Comparison of ENCODE assay signal across 1 cellular context in genomic region chr17:29597361-29598172, GRCh38.
A peak's percentile ranks its signal among the peaks of the same experiment; 100 is the strongest.
TF ChIP-seq lines count a peak whose summit lies in the region.

No MANE protein-coding gene starts in this region.

TF ChIP-seq in HEK293, 187 proteins besides CTCF, POLR2A, EP300 and RAD21 (continued from another document and continues in another):
- TF ChIP-seq PRDM6 (tag by site-specific recombination; IDR thresholded peaks at IDR 0.05) (0 out of 2 replicates have a peak, but pooled peaks have one; percentile 11), ZIC2 (tag by site-specific recombination; IDR thresholded peaks at IDR 0.05) (peak; percentile 100), ATF2 (tag by site-specific recombination; IDR thresholded peaks at IDR 0.05; ENCODE audit: low read depth) (no peak), ZNF549 (tag by site-specific recombination; IDR thresholded peaks at IDR 0.05) (no peak), ZNF366 (tag by site-specific recombination; conservative IDR thresholded peaks at IDR 0.05) (peak; percentile 39; the same call in 1 of the 2 replicates), ZNF133 (tag by site-specific recombination; IDR thresholded peaks at IDR 0.05) (peak; percentile 52; the same call in 1 of the 2 replicates), ZBTB20 (tag by site-specific recombination; IDR thresholded peaks at IDR 0.05) (peak; percentile 70), ZNF600 (tag by site-specific recombination; IDR thresholded peaks at IDR 0.05) (peak; percentile 57), ZBTB8A (tag by site-specific recombination; IDR thresholded peaks at IDR 0.05) (peak; percentile 86), ZNF596 (tag by site-specific recombination; IDR thresholded peaks at IDR 0.05) (0 out of 2 replicates have a peak, but pooled peaks have one; percentile 15), KLF7 (tag by site-specific recombination; IDR thresholded peaks at IDR 0.05; ENCODE audit: borderline replicate concordance) (no peak), ZSCAN23 (tag by site-specific recombination; IDR thresholded peaks at IDR 0.05) (no peak), PRDM1 (tag by site-specific recombination; IDR thresholded peaks at IDR 0.05) (peak; percentile 45; the same call in 1 of the 2 replicates), GFI1B (tag by site-specific recombination; IDR thresholded peaks at IDR 0.05) (0 out of 2 replicates have a peak, but pooled peaks have one; percentile 32), ZNF341 (tag by site-specific recombination; IDR thresholded peaks at IDR 0.05; ENCODE audit: low read depth) (peak; percentile 71), ZNF37A (tag by site-specific recombination; IDR thresholded peaks at IDR 0.05) (no peak), ZNF513 (tag by site-specific recombination; IDR thresholded peaks at IDR 0.05) (no peak), BCL11B (tag by site-specific recombination; IDR thresholded peaks at IDR 0.05; ENCODE audit: low read depth) (no peak), GLIS1 (tag by site-specific recombination; IDR thresholded peaks at IDR 0.05) (peak; percentile 89), PATZ1 (tag by site-specific recombination; IDR thresholded peaks at IDR 0.05) (peak; percentile 61), ZSCAN30 (tag by site-specific recombination; IDR thresholded peaks at IDR 0.05) (no peak), OSR2 (tag by site-specific recombination; IDR thresholded peaks at IDR 0.05) (peak; percentile 63), ZNF169 (tag by site-specific recombination; IDR thresholded peaks at IDR 0.05) (no peak), ZNF777 (tag by site-specific recombination; IDR thresholded peaks at IDR 0.05; ENCODE audit: borderline replicate concordance) (no peak), ZBTB10 (tag by site-specific recombination; IDR thresholded peaks at IDR 0.05) (0 out of 2 replicates have a peak, but pooled peaks have one; percentile 47), ZNF449 (tag by site-specific recombination; IDR thresholded peaks at IDR 0.05) (peak; percentile 97), IKZF3 (tag by site-specific recombination; IDR thresholded peaks at IDR 0.05) (0 out of 2 replicates have a peak, but pooled peaks have one; percentile 42), ZEB2 (tag by site-specific recombination; IDR thresholded peaks at IDR 0.05) (peak; percentile 45; the same call in 1 of the 2 replicates), ZBTB44 (tag by site-specific recombination; IDR thresholded peaks at IDR 0.05) (peak; percentile 99), KLF17 (tag by site-specific recombination; IDR thresholded peaks at IDR 0.05) (peak; percentile 52; the same call in 1 of the 2 replicates), ZNF394 (tag by site-specific recombination; IDR thresholded peaks at IDR 0.05; ENCODE audit: borderline replicate concordance) (peak; percentile 97), KLF9 (tag by site-specific recombination; IDR thresholded peaks at IDR 0.05; ENCODE audit: low read depth) (peak; percentile 27; the same call in 1 of the 2 replicates), ZBTB17 (tag by site-specific recombination; IDR thresholded peaks at IDR 0.05) (0 out of 2 replicates have a peak, but pooled peaks have one; percentile 31), ZNF660 (tag by site-specific recombination; IDR thresholded peaks at IDR 0.05) (no peak), ZNF629 (tag by site-specific recombination; IDR thresholded peaks at IDR 0.05) (no peak), ZNF26 (tag by site-specific recombination; IDR thresholded peaks at IDR 0.05) (no peak), ZNF335 (tag by site-specific recombination; conservative IDR thresholded peaks at IDR 0.05) (peak; percentile 26; the same call in 1 of the 2 replicates), ZFP69B (tag by site-specific recombination; IDR thresholded peaks at IDR 0.05) (no peak), ZBTB6 (tag by site-specific recombination; IDR thresholded peaks at IDR 0.05) (peak; percentile 66; the same call in 1 of the 2 replicates), ZNF610 (tag by site-specific recombination; IDR thresholded peaks at IDR 0.05; ENCODE audit: borderline replicate concordance) (peak; percentile 57; the same call in 1 of the 2 replicates), ZNF76 (tag by site-specific recombination; IDR thresholded peaks at IDR 0.05; ENCODE audit: borderline replicate concordance, low read depth) (peak; percentile 60), SP7 (tag by site-specific recombination; IDR thresholded peaks at IDR 0.05) (0 out of 2 replicates have a peak, but pooled peaks have one; percentile 63)
